In genomic region chr5:150700600-150701377, GRCh38 we compare ENCODE assay signal across 8 cellular contexts. TPM values are rescaled to one million over a fixed set of nuclear protein-coding genes. Genes with fewer than 3 reads are reported as not detected.
DNase-seq lines count a peak whose midpoint lies in the region; TF ChIP-seq lines count a peak whose summit lies in the region.

TSS of gene RBM22 (minus strand) at chr5:150701062. CDS start at chr5:150700985, 77 bp downstream.

- H2AFZ ChIP-seq in osteoblast (ENCODE audit: low read length), result peak within 1 kb of the TSS; percentile 97

- H3K9ac ChIP-seq in SK-N-MC (ENCODE audit: insufficient read length), result peak within 1 kb of the TSS; percentile 96

- H3K4me3 ChIP-seq in GM08714 (ENCODE audit: low read length), result peak within 1 kb of the TSS; percentile 84
- H3K4me3 ChIP-seq in HFF-Myc (replicated peaks; ENCODE audit: low read depth, low read length), result peak within 1 kb of the TSS; percentile 92
- peak within 1 kb of the TSS; percentile 97 for H3K4me3 ChIP-seq in SK-N-MC
- H3K4me3 ChIP-seq in osteoblast (ENCODE audit: insufficient read depth, low read length), result peak within 1 kb of the TSS; percentile 98
- peak within 1 kb of the TSS; percentile 98 for H3K4me3 ChIP-seq in thymus (ENCODE audit: low read length)

- peaks cover 17% of the 10 kb centered on the region for H3K4me1 ChIP-seq in osteoblast (ENCODE audit: insufficient read depth, low read length)
- H3K4me1 ChIP-seq in thymus (ENCODE audit: control insufficient read depth, insufficient read depth, low read length), result peaks cover 7% of the 10 kb centered on the region

- peaks cover 12% of the 10 kb centered on the region for H4K20me1 ChIP-seq in osteoblast (ENCODE audit: insufficient read depth, low read length)

- H3K4me2 ChIP-seq in osteoblast (ENCODE audit: insufficient read depth, low read length), result peak within 1 kb of the TSS; percentile 82

- H3K27me3 ChIP-seq in osteoblast (ENCODE audit: insufficient read depth, low read length) (no peaks in the 10 kb centered on the region), thymus (ENCODE audit: control insufficient read depth, insufficient read depth) (peaks cover 2% of the 10 kb centered on the region)

- no peaks in the 10 kb centered on the region for H3K9me3 ChIP-seq in SK-N-MC (ENCODE audit: low read depth, low read length)
- H3K9me3 ChIP-seq in osteoblast (ENCODE audit: low read depth, low read length), result no peaks in the 10 kb centered on the region
- H3K9me3 ChIP-seq in thymus (ENCODE audit: control insufficient read depth), result no peaks in the 10 kb centered on the region

- peak within 1 kb of the TSS; percentile 81 for H3K27ac ChIP-seq in SK-N-MC
- peak within 1 kb of the TSS; percentile 92 for H3K27ac ChIP-seq in osteoblast (ENCODE audit: low read depth, low read length)
- H3K27ac ChIP-seq in thymus (ENCODE audit: low read depth), result peak within 1 kb of the TSS; percentile 97

- H3K79me2 ChIP-seq in osteoblast (ENCODE audit: insufficient read depth, low read length), result peaks cover 27% of the 10 kb centered on the region

- DNase-seq in HFF-Myc (ENCODE audit: extremely low read depth, low read depth), result peak; percentile 59
- peak; percentile 86 for DNase-seq in MV-4-11 (lab: John Stamatoyannopoulos, UW)
- DNase-seq in SK-N-MC (ENCODE audit: low read depth, low spot score), result peak; percentile 51
- DNase-seq in activated naive CD4-positive, alpha-beta T cell treated with anti-CD3 and anti-CD28 coated beads, Interleukin-2, amount 50 U/mL, for 16 hours, result peak; percentile 91
- DNase-seq in glomerular visceral epithelial cell (ENCODE audit: extremely low spot score), result peak; percentile 91
- peak; percentile 84 for DNase-seq in osteoblast (ENCODE audit: insufficient read length, low spot score, missing footprints)

- WGBS in thymus, result under 1% methylated on average over 59 of the region's 59 CpGs

- H3K36me3 ChIP-seq in SK-N-MC (ENCODE audit: insufficient read depth, low read length), result peaks cover 39% of the 10 kb centered on the region
- peaks cover 32% of the 10 kb centered on the region for H3K36me3 ChIP-seq in osteoblast (ENCODE audit: insufficient read depth, low read length)
- H3K36me3 ChIP-seq in thymus (ENCODE audit: control insufficient read depth, insufficient read depth), result peaks cover 31% of the 10 kb centered on the region

- TF ChIP-seq CTCF in HFF-Myc (IDR thresholded peaks at IDR 0.05; ENCODE audit: low read depth, low read length, missing control alignments) (peak; percentile 54), osteoblast (IDR thresholded peaks at IDR 0.05; ENCODE audit: extremely low read depth, low read depth, low read length) (peak; percentile 55)

RNA-seq across cellular contexts. Expression of gene RBM22, which starts in this region (rescaled TPM):
- total RNA-seq in osteoblast, result 27.1 and 29.2 TPM in 2 replicates
- 76.7 TPM for polyA plus RNA-seq in thymus

Comparison
In these comparisons a context has a peak if more than half of its experiments do, and no peak if none do; other contexts are left out.
1. Peak in every context shown above with its lines: DNase-seq, H3K4me3 ChIP-seq and H3K27ac ChIP-seq.